In the genomic region with DNA sequence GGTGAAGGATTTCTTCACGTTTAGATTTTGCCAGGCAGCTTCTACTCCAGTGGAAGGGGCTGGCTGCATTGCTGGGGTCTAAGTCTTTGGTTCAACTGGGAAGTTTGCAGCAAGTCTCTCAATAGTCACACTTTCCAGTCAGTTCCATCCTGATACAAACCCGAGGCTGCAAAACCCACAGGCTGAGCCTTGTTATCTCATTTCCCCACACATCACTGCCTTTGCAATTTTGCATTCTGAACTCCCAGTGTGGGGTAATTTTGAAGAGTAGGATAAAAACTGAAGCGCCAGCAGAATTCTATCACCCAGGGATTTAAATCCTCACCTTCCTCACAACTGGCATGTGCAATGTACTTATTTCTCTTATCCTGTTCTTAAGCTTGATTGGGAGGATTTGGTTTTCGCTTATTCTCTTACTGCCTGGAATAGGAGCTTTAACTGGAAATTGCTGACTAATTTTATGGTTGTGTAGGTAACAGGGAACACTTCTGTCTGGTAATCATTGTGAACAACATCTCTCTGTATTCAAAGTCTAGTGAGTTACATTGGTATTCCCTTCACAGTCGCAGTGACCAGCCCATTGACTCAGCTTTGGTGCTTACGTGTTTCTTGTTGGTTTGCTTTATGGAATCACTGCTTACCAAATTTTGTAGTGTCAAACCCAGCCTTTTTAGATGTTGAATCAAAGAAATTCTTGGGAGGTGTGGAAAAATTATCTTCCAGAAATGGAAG, we compare ENCODE assay signal across 19 cellular contexts.
"Had no signal": no experiment of that assay in that cellular context is flagged by ENCODE, and none has a peak within 500 bp of the region (broad histone marks: within the 10 kb centered on the region; RNA-seq: fewer than 3 reads in every experiment).

No MANE protein-coding gene starts in this region.

- ATAC-seq: gastroesophageal sphincter; heart right ventricle; naive thymus-derived CD8-positive, alpha-beta T cell; pancreas; stimulated activated memory B cell treated with anti-CD40 and anti-IgM and Interleukin-4, amounts not matched to agents 10 μg/mL and 1 μg/mL and 100 μg/mL, for 72 hours; T-helper 17 cell; upper lobe of right lung had no signal

- H3K4me1 ChIP-seq: gastroesophageal sphincter, heart right ventricle, pancreas, sigmoid colon, upper lobe of right lung had no signal

- H3K27me3 ChIP-seq: brain microvascular endothelial cell, pancreas had no signal

- H3K9me3 ChIP-seq: gastroesophageal sphincter, heart right ventricle, neutrophil, pancreas, sigmoid colon, upper lobe of right lung had no signal

- H3K27ac ChIP-seq: brain microvascular endothelial cell, coronary artery, gastroesophageal sphincter, heart right ventricle, neutrophil, pancreas, sigmoid colon, upper lobe of right lung had no signal

- DNase-seq: activated CD4-positive, alpha-beta T cell treated with anti-CD3 and anti-CD28 coated beads, Interleukin-2, amount 50 U/mL, for 48 hours; activated naive CD8-positive, alpha-beta T cell treated with anti-CD3 and anti-CD28 coated beads for 36 hours; activated T-cell treated with anti-CD3 and anti-CD28 coated beads for 4 hours; amniotic stem cell; brain microvascular endothelial cell; erythroblast; heart right ventricle; immature natural killer cell; mesenchymal stem cell; naive thymus-derived CD8-positive, alpha-beta T cell; pancreas; sigmoid colon; stimulated activated CD4-positive, alpha-beta T cell treated with anti-CD3 and anti-CD28 coated beads, Interleukin-4, amount 100 ng/mL, for 24 hours; T-helper 17 cell; upper lobe of right lung had no signal

- H3K4me3 ChIP-seq: coronary artery, gastroesophageal sphincter, heart right ventricle, pancreas, sigmoid colon, upper lobe of right lung had no signal

- H3K36me3 ChIP-seq: brain microvascular endothelial cell, gastroesophageal sphincter, heart right ventricle, neutrophil, pancreas, sigmoid colon, upper lobe of right lung had no signal
